25 cellular contexts compared by ENCODE assay signal in the genomic region with DNA sequence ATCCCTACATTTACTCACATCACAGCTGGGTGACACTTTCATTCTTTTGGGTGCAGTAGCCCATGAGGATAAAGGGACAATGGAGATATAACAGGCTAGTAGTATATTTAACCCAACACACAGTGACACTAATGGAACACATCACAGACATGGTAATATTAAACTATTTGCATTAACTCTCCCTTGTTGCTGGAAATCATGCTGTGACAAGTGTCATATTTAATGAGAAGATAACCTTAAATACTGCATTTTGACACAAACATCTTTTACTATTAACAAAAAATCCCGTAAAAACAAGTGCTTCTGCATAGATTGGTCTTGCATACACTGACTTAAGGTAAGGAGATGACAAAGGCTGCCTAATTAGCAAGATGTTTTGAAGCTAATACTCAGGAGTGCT. TPM values are rescaled to one million over a fixed set of nuclear protein-coding genes. Genes with fewer than 3 reads are reported as not detected.
"Had no signal": no experiment of that assay in that cellular context is flagged by ENCODE, and none has a peak within 500 bp of the region (broad histone marks: within the 10 kb centered on the region; RNA-seq: fewer than 3 reads in every experiment).

No MANE protein-coding gene starts in this region.

- H3K27me3 ChIP-seq: MG63, SJCRH30 had no signal

- DNase-seq: IMR-90; Karpas-422; KG1; MG63; NCI-H1092; NCI-H1417 treated with DMSO at 0.1 percent for 48 hours; NCI-H146; NCI-H1694 treated with DMSO at 0.1 percent for 48 hours; NCI-H1930; NCI-H2107; NCI-H2227 treated with DMSO at 0.1 percent for 48 hours; NCI-H524; NCI-H82; NK-92 treated with Interleukin-12 subunit alpha and Interleukin-12 subunit beta, amount 100 ng/mL, for 24 hours; PC-3; SHP77; SJCRH30; T-helper 1 cell; T-helper 17 cell had no signal

- H3K4me3 Mint-ChIP-seq: T-helper 17 cell had no signal

- H3K27ac ChIP-seq: RWPE1, SJCRH30 had no signal

- H3K36me3 ChIP-seq: MG63, SJCRH30 had no signal

- H3K4me3 ChIP-seq: MG63, SJCRH30 had no signal

- ATAC-seq: HepG2, Panc1, PC-3, SK-N-SH treated with all-trans-retinoic acid at 6 μM for 48 hours, T-helper 17 cell had no signal

- H3K27ac Mint-ChIP-seq: T-helper 17 cell had no signal

- FAIRE-seq: HepG2 had no signal

- H3K4me1 Mint-ChIP-seq: T-helper 17 cell had no signal

RNA-seq across cellular contexts. Expression of gene CNR1, which starts 45.5 kb away (rescaled TPM):
- total RNA-seq: HepG2, HT1080, IMR-90, NCI-H460, PC-3 had no signal
- polyA plus RNA-seq: HepG2, IMR-90 had no signal
